In genomic region chr14:76699901-76700590, GRCh38 we compare ENCODE assay signal across 19 cellular contexts.
"Had no signal": no experiment of that assay in that cellular context is flagged by ENCODE, and none has a peak within 500 bp of the region (broad histone marks: within the 10 kb centered on the region; RNA-seq: fewer than 3 reads in every experiment).

No MANE protein-coding gene starts in this region.

- DNase-seq: activated CD4-positive, alpha-beta T cell treated with anti-CD3 and anti-CD28 coated beads, Interleukin-2, amount 50 U/mL, for 4 hours; activated CD8-positive, alpha-beta memory T cell treated with anti-CD3 and anti-CD28 coated beads, Interleukin-2, amount 50 U/mL, for 4 hours; activated naive CD4-positive, alpha-beta T cell treated with anti-CD3 and anti-CD28 coated beads, Interleukin-2, amount 10 ng/mL, durations not matched to agents 7 days and 5 days; activated naive CD8-positive, alpha-beta T cell treated with anti-CD3 and anti-CD28 coated beads, Interleukin-2, amount 50 U/mL, for 24 hours; activated T-cell treated with anti-CD3 and anti-CD28 coated beads, Interleukin-2, amount 50 U/mL, for 4 hours; dermis blood vessel endothelial cell; effector memory CD4-positive, alpha-beta T cell; foreskin fibroblast; hippocampal formation; mesenchymal stem cell; mucosa of descending colon; naive thymus-derived CD8-positive, alpha-beta T cell; ovary; stimulated activated CD4-positive, alpha-beta T cell treated with anti-CD3 and anti-CD28 coated beads, Interleukin-4, amount 100 ng/mL, for 24 hours; stomach had no signal

- H3K27ac Mint-ChIP-seq: activated naive CD4-positive, alpha-beta T cell treated with anti-CD3 and anti-CD28 coated beads, Interleukin-2, amount 10 ng/mL, durations not matched to agents 7 days and 5 days; activated naive CD8-positive, alpha-beta T cell treated with anti-CD3 and anti-CD28 coated beads, Interleukin-2, amount 50 U/mL, for 24 hours; naive thymus-derived CD8-positive, alpha-beta T cell; stimulated activated effector memory CD8-positive, alpha-beta T cell treated with anti-CD3 and anti-CD28 coated beads, Interleukin-12 subunit alpha, Interleukin-12 subunit beta, amount 100 ng/mL, for 72 hours; T-helper 2 cell treated with Interferon-gamma antibody and Interleukin-4, amounts not matched to agents 5 μg/mL and 100 μg/mL, for 36 hours had no signal

- H3K36me3 Mint-ChIP-seq: activated naive CD4-positive, alpha-beta T cell treated with anti-CD3 and anti-CD28 coated beads, Interleukin-2, amount 10 ng/mL, durations not matched to agents 7 days and 5 days; naive thymus-derived CD8-positive, alpha-beta T cell; stimulated activated effector memory CD8-positive, alpha-beta T cell treated with anti-CD3 and anti-CD28 coated beads, Interleukin-12 subunit alpha, Interleukin-12 subunit beta, amount 100 ng/mL, for 72 hours had no signal

- H3K4me1 ChIP-seq: stomach had no signal

- H3K27me3 ChIP-seq: ovary had no signal

- H3K36me3 ChIP-seq: ovary, stomach had no signal

- ATAC-seq: activated naive CD8-positive, alpha-beta T cell treated with anti-CD3 and anti-CD28 coated beads, Interleukin-2, amount 50 U/mL, for 24 hours; activated T-cell treated with anti-CD3 and anti-CD28 coated beads, Interleukin-2, amount 50 U/mL, for 4 hours; mucosa of descending colon; naive thymus-derived CD8-positive, alpha-beta T cell; sciatic nerve; stimulated activated effector memory CD8-positive, alpha-beta T cell treated with anti-CD3 and anti-CD28 coated beads, Interleukin-12 subunit alpha, Interleukin-12 subunit beta, amount 100 ng/mL, for 72 hours had no signal

- H3K9me3 ChIP-seq: mucosa of descending colon, ovary, stomach had no signal

- H3K27ac ChIP-seq: ovary, SK-N-MC, stomach had no signal

- H3K4me3 Mint-ChIP-seq: activated naive CD4-positive, alpha-beta T cell treated with anti-CD3 and anti-CD28 coated beads, Interleukin-2, amount 10 ng/mL, durations not matched to agents 7 days and 5 days; activated naive CD8-positive, alpha-beta T cell treated with anti-CD3 and anti-CD28 coated beads, Interleukin-2, amount 50 U/mL, for 24 hours; activated T-cell treated with anti-CD3 and anti-CD28 coated beads, Interleukin-2, amount 50 U/mL, for 4 hours; naive thymus-derived CD8-positive, alpha-beta T cell; stimulated activated effector memory CD8-positive, alpha-beta T cell treated with anti-CD3 and anti-CD28 coated beads, Interleukin-12 subunit alpha, Interleukin-12 subunit beta, amount 100 ng/mL, for 72 hours; T-helper 2 cell treated with Interferon-gamma antibody and Interleukin-4, amounts not matched to agents 5 μg/mL and 100 μg/mL, for 36 hours had no signal

- H3K4me1 Mint-ChIP-seq: activated naive CD4-positive, alpha-beta T cell treated with anti-CD3 and anti-CD28 coated beads, Interleukin-2, amount 10 ng/mL, durations not matched to agents 7 days and 5 days; activated naive CD8-positive, alpha-beta T cell treated with anti-CD3 and anti-CD28 coated beads, Interleukin-2, amount 50 U/mL, for 24 hours; naive thymus-derived CD8-positive, alpha-beta T cell; stimulated activated effector memory CD8-positive, alpha-beta T cell treated with anti-CD3 and anti-CD28 coated beads, Interleukin-12 subunit alpha, Interleukin-12 subunit beta, amount 100 ng/mL, for 72 hours had no signal

- H3K4me3 ChIP-seq: mucosa of descending colon, ovary, SK-N-MC, stomach had no signal

- H3K9me3 Mint-ChIP-seq: activated naive CD4-positive, alpha-beta T cell treated with anti-CD3 and anti-CD28 coated beads, Interleukin-2, amount 10 ng/mL, durations not matched to agents 7 days and 5 days; activated naive CD8-positive, alpha-beta T cell treated with anti-CD3 and anti-CD28 coated beads, Interleukin-2, amount 50 U/mL, for 24 hours; activated T-cell treated with anti-CD3 and anti-CD28 coated beads, Interleukin-2, amount 50 U/mL, for 4 hours; naive thymus-derived CD8-positive, alpha-beta T cell; stimulated activated effector memory CD8-positive, alpha-beta T cell treated with anti-CD3 and anti-CD28 coated beads, Interleukin-12 subunit alpha, Interleukin-12 subunit beta, amount 100 ng/mL, for 72 hours; T-helper 2 cell treated with Interferon-gamma antibody and Interleukin-4, amounts not matched to agents 5 μg/mL and 100 μg/mL, for 36 hours had no signal
